In genomic region chr5:1522601-1523479, GRCh38 we compare ENCODE assay signal across 8 cellular contexts. TPM values are rescaled to one million over a fixed set of nuclear protein-coding genes. Genes with fewer than 3 reads are reported as not detected.
DNase-seq lines count a peak whose midpoint lies in the region; ATAC-seq lines count a peak whose summit lies in the region.

No MANE protein-coding gene starts in this region.

- peak; percentile 47 for DNase-seq in D341Med (ENCODE audit: low spot score)
- DNase-seq in activated T-cell treated with anti-CD3 and anti-CD28 coated beads, Interleukin-2, amount 50 U/mL, for 48 hours: peak; percentile 45 to 48
- DNase-seq in left cardiac atrium: peak; percentile 31
- no peak for DNase-seq in middle frontal gyrus (ENCODE audit: extremely low spot score, low spot score)
- DNase-seq in effector CD4-positive, alpha-beta T cell: no peak

- ATAC-seq in HG03460 (IDR thresholded peaks at IDR 0.05; ENCODE audit: unreplicated experiment) (peak; percentile 14), left cardiac atrium (peak; percentile 25 to 27), HG03457 (IDR thresholded peaks at IDR 0.05; ENCODE audit: unreplicated experiment) (no peak)

- H3K4me3 ChIP-seq in rectal smooth muscle tissue (ENCODE audit: low read length): peak overlapping the region; percentile 69

- no peak overlapping the region for H3K27ac ChIP-seq in rectal smooth muscle tissue (ENCODE audit: low read depth, low read length)

- no peak overlapping the region for H3K9ac ChIP-seq in rectal smooth muscle tissue (ENCODE audit: low read length)

- H3K27me3 ChIP-seq in rectal smooth muscle tissue (ENCODE audit: control insufficient read depth, insufficient read depth, low read length): no peaks in the 10 kb centered on the region

- intact Hi-C loops in left cardiac atrium (cut with DNase I): no loop called here

- H3K4me1 ChIP-seq in rectal smooth muscle tissue (ENCODE audit: control insufficient read depth, insufficient read depth, low read length): peaks cover 7% of the 10 kb centered on the region

- peaks cover 3% of the 10 kb centered on the region for H3K36me3 ChIP-seq in rectal smooth muscle tissue (ENCODE audit: control insufficient read depth, insufficient read depth, low read length)

RNA-seq across cellular contexts. Expression of gene LPCAT1, which starts 0.9 kb away (rescaled TPM):
- 10 to 100 TPM; 17.5 to 22.7 TPM for total RNA-seq in left cardiac atrium

Comparison
In these comparisons a context has a peak if more than half of its experiments do, and no peak if none do; other contexts are left out.
1. DNase-seq: peak in D341Med (single experiment), activated T-cell treated with anti-CD3 and anti-CD28 coated beads, Interleukin-2, amount 50 U/mL, for 48 hours (2 of 2) and left cardiac atrium (single experiment); none in middle frontal gyrus (single experiment) and effector CD4-positive, alpha-beta T cell (single experiment).